In genomic region chr14:101991336-101991735, GRCh38 we compare ENCODE assay signal across 29 cellular contexts. TPM values are rescaled to one million over a fixed set of nuclear protein-coding genes. Genes with fewer than 3 reads are reported as not detected.
DNase-seq lines count a peak whose midpoint lies in the region; ATAC-seq and TF ChIP-seq lines count a peak whose summit lies in the region.
"Had no signal": no experiment of that assay in that cellular context is flagged by ENCODE, and none has a peak within 500 bp of the region (broad histone marks: within the 10 kb centered on the region; RNA-seq: fewer than 3 reads in every experiment).

No MANE protein-coding gene starts in this region.

- H3K4me1 ChIP-seq in CD8-positive, alpha-beta memory T cell (ENCODE audit: insufficient read depth, low read length) = no peaks in the 10 kb centered on the region
- H3K4me1 ChIP-seq: breast epithelium, foreskin keratinocyte, Peyer's patch, psoas muscle, upper lobe of left lung had no signal

- peak overlapping the region; percentile 20; the same call in 1 of the 2 replicates for H3K27ac ChIP-seq in WERI-Rb-1
- H3K27ac ChIP-seq in CD8-positive, alpha-beta memory T cell (ENCODE audit: low read depth, low read length) = no peak overlapping the region
- H3K27ac ChIP-seq: breast epithelium, foreskin keratinocyte, GM23248, hepatocyte, neutrophil, Peyer's patch, psoas muscle, upper lobe of left lung had no signal

- no peaks in the 10 kb centered on the region for H3K9me3 ChIP-seq in WERI-Rb-1 (ENCODE audit: severe bottlenecking)
- no peaks in the 10 kb centered on the region for H3K9me3 ChIP-seq in CD8-positive, alpha-beta memory T cell (ENCODE audit: low read length)
- H3K9me3 ChIP-seq: breast epithelium, neutrophil, Peyer's patch, psoas muscle, upper lobe of left lung had no signal

- POLR2A ChIA-PET in activated CD4-positive, alpha-beta memory T cell treated with anti-CD3 and anti-CD28 coated beads for 36 hours (lab: Charles Lee) = interaction anchor here (1.2 kb wide), 1 partner anchor 26 kb away, joined by 5 read pairs; no protein-coding TSS in a partner anchor
- POLR2A ChIA-PET in activated CD4-positive, alpha-beta memory T cell treated with anti-CD3 and anti-CD28 coated beads, Interleukin-2, amount 10 ng/mL, durations not matched to agents 7 days and 5 days (lab: Charles Lee) = interaction anchor here (0.7 kb wide), 1 partner anchor 38 kb away, joined by 3 read pairs; no protein-coding TSS in a partner anchor
- POLR2A ChIA-PET in CD8-positive, alpha-beta memory T cell (lab: Charles Lee) = interaction anchor here (1.3 kb wide), 1 partner anchor 26 kb away, joined by 3 read pairs; no protein-coding TSS in a partner anchor

- no peaks in the 10 kb centered on the region for H3K9me3 Mint-ChIP-seq in activated CD4-positive, alpha-beta memory T cell treated with anti-CD3 and anti-CD28 coated beads for 36 hours
- H3K9me3 Mint-ChIP-seq in activated CD4-positive, alpha-beta memory T cell treated with anti-CD3 and anti-CD28 coated beads, Interleukin-2, amount 10 ng/mL, durations not matched to agents 7 days and 5 days = no peaks in the 10 kb centered on the region
- no peaks in the 10 kb centered on the region for H3K9me3 Mint-ChIP-seq in CD8-positive, alpha-beta memory T cell
- H3K9me3 Mint-ChIP-seq: activated CD4-positive, alpha-beta T cell treated with anti-CD3 and anti-CD28 coated beads, Interleukin-2, amount 10 ng/mL, durations not matched to agents 7 days and 5 days; effector memory CD8-positive, alpha-beta T cell; T-helper 1 cell treated with Interleukin-12 subunit alpha and Interleukin-12 subunit beta and Interleukin-4 antibody, amounts not matched to agents 30 μg/mL and 1 μg/mL, for 36 hours had no signal

- peak; percentile 20 for DNase-seq in activated CD4-positive, alpha-beta memory T cell treated with anti-CD3 and anti-CD28 coated beads for 36 hours
- DNase-seq in activated CD4-positive, alpha-beta memory T cell treated with anti-CD3 and anti-CD28 coated beads, Interleukin-2, amount 10 ng/mL, durations not matched to agents 7 days and 5 days = no peak
- DNase-seq in GM13976 (ENCODE audit: low spot score) (peak; percentile 59), WERI-Rb-1 (no peak), NCI-H226 (no peak)
- DNase-seq in CD8-positive, alpha-beta memory T cell = no peak
- DNase-seq: 8988T; activated CD4-positive, alpha-beta T cell treated with anti-CD3 and anti-CD28 coated beads, Interleukin-2, amount 10 ng/mL, durations not matched to agents 7 days and 5 days; amygdala; DMS153; effector memory CD8-positive, alpha-beta T cell; foreskin keratinocyte; GM23248; Karpas-422; mesendoderm; NCI-H1694; NCI-H2171; NCI-H526; Peyer's patch; psoas muscle; upper lobe of left lung had no signal

- H3K27me3 ChIP-seq in WERI-Rb-1 (ENCODE audit: insufficient read depth, low read depth, severe bottlenecking) = no peaks in the 10 kb centered on the region
- no peaks in the 10 kb centered on the region for H3K27me3 ChIP-seq in CD8-positive, alpha-beta memory T cell (ENCODE audit: insufficient read depth, low read length, poor library complexity, severe bottlenecking)
- H3K27me3 ChIP-seq: breast epithelium, foreskin keratinocyte, hepatocyte, neutrophil, Peyer's patch, upper lobe of left lung had no signal

- TF ChIP-seq CTCF in GM13976 (IDR thresholded peaks at IDR 0.05; ENCODE audit: borderline replicate concordance, control extremely low read depth, extremely low read depth, insufficient read depth, missing control alignments) (no peak), WERI-Rb-1 (IDR thresholded peaks at IDR 0.05; ENCODE audit: low read depth, low read length) (no peak)

- no peaks in the 10 kb centered on the region for H3K27me3 Mint-ChIP-seq in activated CD4-positive, alpha-beta memory T cell treated with anti-CD3 and anti-CD28 coated beads for 36 hours
- H3K27me3 Mint-ChIP-seq in activated CD4-positive, alpha-beta memory T cell treated with anti-CD3 and anti-CD28 coated beads, Interleukin-2, amount 10 ng/mL, durations not matched to agents 7 days and 5 days = no peaks in the 10 kb centered on the region
- no peaks in the 10 kb centered on the region for H3K27me3 Mint-ChIP-seq in CD8-positive, alpha-beta memory T cell
- H3K27me3 Mint-ChIP-seq: activated CD4-positive, alpha-beta T cell treated with anti-CD3 and anti-CD28 coated beads, Interleukin-2, amount 10 ng/mL, durations not matched to agents 7 days and 5 days; effector memory CD8-positive, alpha-beta T cell had no signal

- H3K36me3 ChIP-seq in WERI-Rb-1 = peaks cover 97% of the 10 kb centered on the region
- H3K36me3 ChIP-seq in CD8-positive, alpha-beta memory T cell (ENCODE audit: insufficient read depth, low read length) = peaks cover 78% of the 10 kb centered on the region

- no peak overlapping the region for H3K4me3 Mint-ChIP-seq in activated CD4-positive, alpha-beta memory T cell treated with anti-CD3 and anti-CD28 coated beads for 36 hours
- no peak overlapping the region for H3K4me3 Mint-ChIP-seq in activated CD4-positive, alpha-beta memory T cell treated with anti-CD3 and anti-CD28 coated beads, Interleukin-2, amount 10 ng/mL, durations not matched to agents 7 days and 5 days
- H3K4me3 Mint-ChIP-seq in CD8-positive, alpha-beta memory T cell = no peak overlapping the region
- H3K4me3 Mint-ChIP-seq: activated CD4-positive, alpha-beta T cell treated with anti-CD3 and anti-CD28 coated beads, Interleukin-2, amount 10 ng/mL, durations not matched to agents 7 days and 5 days; effector memory CD8-positive, alpha-beta T cell; T-helper 1 cell treated with Interleukin-12 subunit alpha and Interleukin-12 subunit beta and Interleukin-4 antibody, amounts not matched to agents 30 μg/mL and 1 μg/mL, for 36 hours had no signal

- H3K36me3 Mint-ChIP-seq in activated CD4-positive, alpha-beta memory T cell treated with anti-CD3 and anti-CD28 coated beads for 36 hours = peaks cover 62% of the 10 kb centered on the region
- H3K36me3 Mint-ChIP-seq in activated CD4-positive, alpha-beta memory T cell treated with anti-CD3 and anti-CD28 coated beads, Interleukin-2, amount 10 ng/mL, durations not matched to agents 7 days and 5 days (ENCODE audit: low read depth) = peaks cover 84% of the 10 kb centered on the region
- H3K36me3 Mint-ChIP-seq in CD8-positive, alpha-beta memory T cell = peaks cover 27 to 89% (median 45%) of the 10 kb centered on the region in 3 donors

- CTCF ChIA-PET in activated CD4-positive, alpha-beta memory T cell treated with anti-CD3 and anti-CD28 coated beads for 36 hours (lab: Charles Lee) = interaction anchor here (0.9 to 1.4 kb wide), 3 partner anchors 30 to 286 kb away, joined by 3 to 4 read pairs (median 3); no protein-coding TSS in a partner anchor
- CTCF ChIA-PET in activated CD4-positive, alpha-beta memory T cell treated with anti-CD3 and anti-CD28 coated beads, Interleukin-2, amount 10 ng/mL, durations not matched to agents 7 days and 5 days (lab: Charles Lee) = interaction anchor here (0.7 to 1.6 kb wide), 3 partner anchors 30 to 105 kb away, joined by 3 to 6 read pairs (median 4); no protein-coding TSS in a partner anchor
- CTCF ChIA-PET in CD8-positive, alpha-beta memory T cell (lab: Charles Lee) = interaction anchor here (1.3 kb wide), 1 partner anchor 16 kb away, joined by 4 read pairs; no protein-coding TSS in a partner anchor

- no peak overlapping the region for H3K4me3 ChIP-seq in WERI-Rb-1 (ENCODE audit: low read depth, low read length)
- no peak overlapping the region for H3K4me3 ChIP-seq in CD8-positive, alpha-beta memory T cell (ENCODE audit: low read length)
- H3K4me3 ChIP-seq: breast epithelium, GM23248, hepatocyte, Peyer's patch, psoas muscle, upper lobe of left lung had no signal

- in situ Hi-C loops in GM13976 (cut with MboI; ENCODE audit: low sequenced_read_pairs, unreplicated experiment) = no loop called here

- H3K4me1 Mint-ChIP-seq in activated CD4-positive, alpha-beta memory T cell treated with anti-CD3 and anti-CD28 coated beads for 36 hours (ENCODE audit: low read depth) = peaks cover 21% of the 10 kb centered on the region
- peaks cover 18% of the 10 kb centered on the region for H3K4me1 Mint-ChIP-seq in activated CD4-positive, alpha-beta memory T cell treated with anti-CD3 and anti-CD28 coated beads, Interleukin-2, amount 10 ng/mL, durations not matched to agents 7 days and 5 days
- H3K4me1 Mint-ChIP-seq in CD8-positive, alpha-beta memory T cell = peaks cover 0 to 7% (median 3%) of the 10 kb centered on the region in 3 donors

- peak overlapping the region; percentile 42 for H3K27ac Mint-ChIP-seq in activated CD4-positive, alpha-beta memory T cell treated with anti-CD3 and anti-CD28 coated beads for 36 hours
- H3K27ac Mint-ChIP-seq in activated CD4-positive, alpha-beta memory T cell treated with anti-CD3 and anti-CD28 coated beads, Interleukin-2, amount 10 ng/mL, durations not matched to agents 7 days and 5 days = no peak overlapping the region
- peak overlapping the region in 2 of 8 donors; percentile 29 to 65 for H3K27ac Mint-ChIP-seq in CD8-positive, alpha-beta memory T cell
- H3K27ac Mint-ChIP-seq: activated CD4-positive, alpha-beta T cell treated with anti-CD3 and anti-CD28 coated beads, Interleukin-2, amount 10 ng/mL, durations not matched to agents 7 days and 5 days; T-helper 1 cell treated with Interleukin-12 subunit alpha and Interleukin-12 subunit beta and Interleukin-4 antibody, amounts not matched to agents 30 μg/mL and 1 μg/mL, for 36 hours had no signal

- intact Hi-C loops in activated CD4-positive, alpha-beta memory T cell treated with anti-CD3 and anti-CD28 coated beads for 36 hours (cut with micrococcal nuclease) = no loop called here

- ATAC-seq in GM21825 (IDR thresholded peaks at IDR 0.05; ENCODE audit: unreplicated experiment) = peak; percentile 41
- ATAC-seq in HG02798 (IDR thresholded peaks at IDR 0.05; ENCODE audit: poor library complexity, unreplicated experiment) = no peak
- ATAC-seq: effector memory CD8-positive, alpha-beta T cell; esophagus mucosa; foreskin keratinocyte; left lobe of liver; psoas muscle had no signal

RNA-seq across cellular contexts. Expression of gene DYNC1H1, which starts 27.0 kb away (rescaled TPM):
- 100 to 1,000 TPM; 242 to 245 TPM for total RNA-seq in activated CD4-positive, alpha-beta memory T cell treated with anti-CD3 and anti-CD28 coated beads for 36 hours
- 100 to 1,000 TPM; 223 to 241 TPM for total RNA-seq in activated CD4-positive, alpha-beta memory T cell treated with anti-CD3 and anti-CD28 coated beads, Interleukin-2, amount 10 ng/mL, durations not matched to agents 7 days and 5 days
- 100 to 1,000 TPM; 241 to 249 TPM for total RNA-seq in CD8-positive, alpha-beta memory T cell
- 59.7 TPM for polyA plus RNA-seq in CD8-positive, alpha-beta memory T cell

Comparison
In these comparisons a context has a peak if more than half of its experiments do, and no peak if none do; other contexts are left out.
1. DNase-seq: peak in activated CD4-positive, alpha-beta memory T cell treated with anti-CD3 and anti-CD28 coated beads for 36 hours (single experiment) and GM13976 (single experiment); none in activated CD4-positive, alpha-beta memory T cell treated with anti-CD3 and anti-CD28 coated beads, Interleukin-2, amount 10 ng/mL, durations not matched to agents 7 days and 5 days (single experiment), WERI-Rb-1 (single experiment), NCI-H226 (single experiment) and CD8-positive, alpha-beta memory T cell (0 of 5).